19 cellular contexts compared by ENCODE assay signal in genomic region chr17:50498021-50498874, GRCh38. TPM values are rescaled to one million over a fixed set of nuclear protein-coding genes. Genes with fewer than 3 reads are reported as not detected.
A peak's percentile ranks its signal among the peaks of the same experiment; 100 is the strongest.
DNase-seq lines count a peak whose midpoint lies in the region; ATAC-seq and TF ChIP-seq lines count a peak whose summit lies in the region.
"Had no signal": no experiment of that assay in that cellular context is flagged by ENCODE, and none has a peak within 500 bp of the region (broad histone marks: within the 10 kb centered on the region; RNA-seq: fewer than 3 reads in every experiment).

No MANE protein-coding gene starts in this region.

- no peaks in the 10 kb centered on the region for H3K4me1 Mint-ChIP-seq in endodermal cell
- peaks cover 4% of the 10 kb centered on the region for H3K4me1 Mint-ChIP-seq in activated CD8-positive, alpha-beta T cell treated with anti-CD3 and anti-CD28 coated beads for 36 hours (ENCODE audit: low read depth)
- H3K4me1 Mint-ChIP-seq: activated B cell treated with CpG ODN at 0.5 μM for 24 hours had no signal

- H3K79me2 ChIP-seq in osteoblast (ENCODE audit: insufficient read depth, low read length) = no peaks in the 10 kb centered on the region

- DNase-seq in HPDE6-E6E7 (ENCODE audit: extremely low spot score) (peak; percentile 77), endodermal cell (peak; percentile 44), osteoblast (ENCODE audit: insufficient read length, low spot score, missing footprints) (peak; percentile 6), iPS-NIHi11 (ENCODE audit: low spot score) (no peak)
- DNase-seq in activated CD8-positive, alpha-beta T cell treated with anti-CD3 and anti-CD28 coated beads for 36 hours = no peak
- DNase-seq: activated B cell treated with CpG ODN at 0.5 μM for 24 hours; activated CD8-positive, alpha-beta memory T cell treated with anti-CD3 and anti-CD28 coated beads, Interleukin-2, amount 10 ng/mL, durations not matched to agents 7 days and 5 days; activated effector memory CD4-positive, alpha-beta T cell treated with Interleukin-2 at 50 U/mL for 16 hours; KG1; midbrain; NCI-H1105; stimulated activated CD4-positive, alpha-beta T cell treated with anti-CD3 and anti-CD28 coated beads, Interleukin-2, amount 100 ng/mL, for 48 hours; stimulated activated CD8-positive, alpha-beta memory T cell treated with anti-CD3 and anti-CD28 coated beads, Interleukin-4, amount 100 ng/mL, for 48 hours; T-helper 1 cell; testis had no signal

- no peaks in the 10 kb centered on the region for H3K9me3 Mint-ChIP-seq in endodermal cell
- no peaks in the 10 kb centered on the region for H3K9me3 Mint-ChIP-seq in activated CD8-positive, alpha-beta T cell treated with anti-CD3 and anti-CD28 coated beads for 36 hours
- H3K9me3 Mint-ChIP-seq: activated B cell treated with CpG ODN at 0.5 μM for 24 hours had no signal

- H2AFZ ChIP-seq in osteoblast (ENCODE audit: low read length) = no peak overlapping the region

- H3K27me3 ChIP-seq in endodermal cell (ENCODE audit: control insufficient read depth, insufficient read depth, low read length, poor library complexity, severe bottlenecking) (no peaks in the 10 kb centered on the region), osteoblast (ENCODE audit: insufficient read depth, low read length) (no peaks in the 10 kb centered on the region)
- H3K27me3 ChIP-seq: testis had no signal

- intact Hi-C loops in activated CD8-positive, alpha-beta T cell treated with anti-CD3 and anti-CD28 coated beads for 36 hours (cut with micrococcal nuclease) = no loop called here

- POLR2A ChIA-PET in activated CD8-positive, alpha-beta T cell treated with anti-CD3 and anti-CD28 coated beads for 36 hours (lab: Charles Lee) = no interaction called here

- no peak overlapping the region for H3K27ac Mint-ChIP-seq in endodermal cell
- no peak overlapping the region for H3K27ac Mint-ChIP-seq in activated CD8-positive, alpha-beta T cell treated with anti-CD3 and anti-CD28 coated beads for 36 hours
- H3K27ac Mint-ChIP-seq: activated B cell treated with CpG ODN at 0.5 μM for 24 hours; activated CD8-positive, alpha-beta memory T cell treated with anti-CD3 and anti-CD28 coated beads, Interleukin-2, amount 10 ng/mL, durations not matched to agents 7 days and 5 days had no signal

- TF ChIP-seq CTCF in endodermal cell (conservative IDR thresholded peaks at IDR 0.05) (no peak), osteoblast (IDR thresholded peaks at IDR 0.05; ENCODE audit: extremely low read depth, low read depth, low read length) (no peak)
- no peak for TF ChIP-seq CTCF in activated CD8-positive, alpha-beta T cell treated with anti-CD3 and anti-CD28 coated beads for 36 hours (IDR thresholded peaks at IDR 0.05)

- H3K9me3 ChIP-seq in endodermal cell (ENCODE audit: control insufficient read depth, low read length) = no peaks in the 10 kb centered on the region
- no peaks in the 10 kb centered on the region for H3K9me3 ChIP-seq in osteoblast (ENCODE audit: low read depth, low read length)
- H3K9me3 ChIP-seq: testis had no signal

- H3K4me3 ChIP-seq in endodermal cell (ENCODE audit: low read length) (no peak overlapping the region), osteoblast (ENCODE audit: insufficient read depth, low read length) (no peak overlapping the region)
- H3K4me3 ChIP-seq: testis had no signal

- ATAC-seq in activated CD8-positive, alpha-beta T cell treated with anti-CD3 and anti-CD28 coated beads for 36 hours = no peak
- no peak for ATAC-seq in HG03175 (IDR thresholded peaks at IDR 0.05; ENCODE audit: unreplicated experiment)
- ATAC-seq: activated CD8-positive, alpha-beta memory T cell treated with anti-CD3 and anti-CD28 coated beads, Interleukin-2, amount 10 ng/mL, durations not matched to agents 7 days and 5 days; sciatic nerve had no signal

- H3K4me3 Mint-ChIP-seq in endodermal cell = no peak overlapping the region
- H3K4me3 Mint-ChIP-seq in activated CD8-positive, alpha-beta T cell treated with anti-CD3 and anti-CD28 coated beads for 36 hours = no peak overlapping the region
- H3K4me3 Mint-ChIP-seq: activated B cell treated with CpG ODN at 0.5 μM for 24 hours; activated CD8-positive, alpha-beta memory T cell treated with anti-CD3 and anti-CD28 coated beads, Interleukin-2, amount 10 ng/mL, durations not matched to agents 7 days and 5 days had no signal

- H3K27me3 Mint-ChIP-seq in endodermal cell (ENCODE audit: insufficient read depth) = peaks cover 4% of the 10 kb centered on the region
- H3K27me3 Mint-ChIP-seq in activated CD8-positive, alpha-beta T cell treated with anti-CD3 and anti-CD28 coated beads for 36 hours = no peaks in the 10 kb centered on the region

- CTCF ChIA-PET in activated CD8-positive, alpha-beta T cell treated with anti-CD3 and anti-CD28 coated beads for 36 hours (lab: Charles Lee) = interaction anchor here (0.6 to 1.8 kb wide), 3 partner anchors 15 to 136 kb away, joined by 3 to 5 read pairs (median 4); partner anchors contain the start of gene RSAD1

- H3K4me1 ChIP-seq in endodermal cell (ENCODE audit: control insufficient read depth, insufficient read depth, low read length) (no peaks in the 10 kb centered on the region), osteoblast (ENCODE audit: insufficient read depth, low read length) (peaks cover 5% of the 10 kb centered on the region)
- H3K4me1 ChIP-seq: testis had no signal

- H3K4me2 ChIP-seq in osteoblast (ENCODE audit: insufficient read depth, low read length) = no peak overlapping the region

- WGBS in endodermal cell (ENCODE audit: insufficient coverage in 1 of 2, insufficient read length in 1 of 2), 2 experiments = 77 to 79% methylated on average over 5 to 7 of the region's 7 CpGs

- H3K36me3 ChIP-seq in endodermal cell (ENCODE audit: control insufficient read depth, insufficient read depth, low read length) (no peaks in the 10 kb centered on the region), osteoblast (ENCODE audit: insufficient read depth, low read length) (no peaks in the 10 kb centered on the region)

- no peak overlapping the region for H3K9ac ChIP-seq in endodermal cell (ENCODE audit: extremely low read depth, low read length, poor library complexity, severe bottlenecking)

- no peaks in the 10 kb centered on the region for H4K20me1 ChIP-seq in osteoblast (ENCODE audit: insufficient read depth, low read length)

- H3K36me3 Mint-ChIP-seq in endodermal cell (ENCODE audit: low read depth) = no peaks in the 10 kb centered on the region
- H3K36me3 Mint-ChIP-seq in activated CD8-positive, alpha-beta T cell treated with anti-CD3 and anti-CD28 coated beads for 36 hours (ENCODE audit: low read depth) = no peaks in the 10 kb centered on the region
- H3K36me3 Mint-ChIP-seq: activated CD8-positive, alpha-beta memory T cell treated with anti-CD3 and anti-CD28 coated beads, Interleukin-2, amount 10 ng/mL, durations not matched to agents 7 days and 5 days had no signal

- H3K27ac ChIP-seq in endodermal cell (ENCODE audit: low read depth, low read length) (no peak overlapping the region), osteoblast (ENCODE audit: low read depth, low read length) (no peak overlapping the region)
- H3K27ac ChIP-seq: testis had no signal

RNA-seq across cellular contexts. Expression of gene MYCBPAP, which starts 10.0 kb away (rescaled TPM):
- total RNA-seq in endodermal cell = 1 to 10 TPM; 3.5 to 7.1 TPM
- 2.6 TPM for polyA plus RNA-seq in endodermal cell (2013, experiment 1 of 2)
- polyA plus RNA-seq in endodermal cell (2013, experiment 2 of 2) = 1.6 TPM
- 0.36 and 0.88 TPM in 2 replicates for total RNA-seq in osteoblast
- total RNA-seq in activated CD8-positive, alpha-beta T cell treated with anti-CD3 and anti-CD28 coated beads for 36 hours = 1 to 10 TPM; 6.7 to 6.9 TPM

RNA-seq across cellular contexts. Expression of gene RSAD1, which starts 19.6 kb away (rescaled TPM):
- total RNA-seq in endodermal cell (10 to 100 TPM; 26.6 to 35.8 TPM), osteoblast (23.9 and 26.5 TPM in 2 replicates)
- polyA plus RNA-seq in endodermal cell (2013, experiment 1 of 2) = 32.2 TPM
- 25.3 TPM for polyA plus RNA-seq in endodermal cell (2013, experiment 2 of 2)
- 10 to 100 TPM; 39.2 to 40.7 TPM for total RNA-seq in activated CD8-positive, alpha-beta T cell treated with anti-CD3 and anti-CD28 coated beads for 36 hours

RNA-seq across cellular contexts. Expression of gene CHAD, which starts 29.6 kb away (rescaled TPM):
- total RNA-seq in endodermal cell (under 1 TPM in 1 of 2 donors, not detected in 1; 0.15 TPM), osteoblast (not detected in 2 replicates)
- polyA plus RNA-seq in endodermal cell (2013, experiment 1 of 2) = not detected
- 0.17 TPM for polyA plus RNA-seq in endodermal cell (2013, experiment 2 of 2)
- total RNA-seq in activated CD8-positive, alpha-beta T cell treated with anti-CD3 and anti-CD28 coated beads for 36 hours = not detected
- total RNA-seq: activated CD8-positive, alpha-beta memory T cell treated with anti-CD3 and anti-CD28 coated beads, Interleukin-2, amount 10 ng/mL, durations not matched to agents 7 days and 5 days; sciatic nerve had no signal
- polyA plus RNA-seq: BJ had no signal

RNA-seq across cellular contexts. Expression of gene EPN3, which starts 34.3 kb away (rescaled TPM):
- total RNA-seq in endodermal cell (under 1 TPM in 1 of 2 donors, not detected in 1; 0.66 TPM), osteoblast (not detected in 2 replicates)
- polyA plus RNA-seq in endodermal cell (2013, experiment 1 of 2) = 0.21 TPM
- not detected for polyA plus RNA-seq in endodermal cell (2013, experiment 2 of 2)
- total RNA-seq in activated CD8-positive, alpha-beta T cell treated with anti-CD3 and anti-CD28 coated beads for 36 hours = not detected
- total RNA-seq: activated B cell treated with CpG ODN at 0.5 μM for 24 hours; activated CD8-positive, alpha-beta memory T cell treated with anti-CD3 and anti-CD28 coated beads, Interleukin-2, amount 10 ng/mL, durations not matched to agents 7 days and 5 days; chondrocyte had no signal
- polyA plus RNA-seq: BJ had no signal

RNA-seq across cellular contexts. Expression of gene SPATA20, which starts 48.7 kb away (rescaled TPM):
- total RNA-seq in endodermal cell (10 to 100 TPM; 40.4 to 40.5 TPM), osteoblast (126 and 142 TPM in 2 replicates)
- 22.2 TPM for polyA plus RNA-seq in endodermal cell (2013, experiment 1 of 2)
- 21.2 TPM for polyA plus RNA-seq in endodermal cell (2013, experiment 2 of 2)
- 10 to 100 TPM; 29.0 to 36.2 TPM for total RNA-seq in activated CD8-positive, alpha-beta T cell treated with anti-CD3 and anti-CD28 coated beads for 36 hours

Comparison
In these comparisons a context has a peak if more than half of its experiments do, and no peak if none do; other contexts are left out.
1. DNase-seq: peak in HPDE6-E6E7 (single experiment), endodermal cell (single experiment) and osteoblast (single experiment); none in activated CD8-positive, alpha-beta T cell treated with anti-CD3 and anti-CD28 coated beads for 36 hours (single experiment) and iPS-NIHi11 (single experiment).